9 cellular contexts compared by ENCODE assay signal in the genomic region with DNA sequence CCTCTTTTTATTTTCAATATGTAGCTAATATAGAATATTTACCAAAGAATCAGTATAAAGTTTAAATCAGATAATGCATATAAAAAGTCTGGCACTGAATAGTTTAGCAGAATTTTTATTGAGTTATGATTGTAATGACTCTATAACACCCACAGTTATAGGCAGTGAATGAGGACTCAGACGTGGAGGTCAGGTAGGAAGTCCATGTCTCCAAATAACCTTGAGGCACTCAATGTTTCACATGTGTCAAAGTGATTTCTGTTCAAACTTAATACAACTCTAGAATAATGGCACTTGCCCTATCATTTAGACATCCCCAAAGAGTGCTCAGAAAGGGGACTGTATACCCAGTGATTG.
"Had no signal": no experiment of that assay in that cellular context is flagged by ENCODE, and none has a peak within 500 bp of the region (broad histone marks: within the 10 kb centered on the region; RNA-seq: fewer than 3 reads in every experiment).

No MANE protein-coding gene starts in this region.

- DNase-seq: GM23248, GOT3, H7, HFFc6, IMR-90, KG1 had no signal

- ATAC-seq: HCT116, K562 had no signal

- H3K27ac ChIP-seq: GM23248 had no signal

- H3K4me3 ChIP-seq: GM23248, HAP-1, K562 had no signal
